Comparison of ENCODE assay signal across 8 cellular contexts in the genomic region with DNA sequence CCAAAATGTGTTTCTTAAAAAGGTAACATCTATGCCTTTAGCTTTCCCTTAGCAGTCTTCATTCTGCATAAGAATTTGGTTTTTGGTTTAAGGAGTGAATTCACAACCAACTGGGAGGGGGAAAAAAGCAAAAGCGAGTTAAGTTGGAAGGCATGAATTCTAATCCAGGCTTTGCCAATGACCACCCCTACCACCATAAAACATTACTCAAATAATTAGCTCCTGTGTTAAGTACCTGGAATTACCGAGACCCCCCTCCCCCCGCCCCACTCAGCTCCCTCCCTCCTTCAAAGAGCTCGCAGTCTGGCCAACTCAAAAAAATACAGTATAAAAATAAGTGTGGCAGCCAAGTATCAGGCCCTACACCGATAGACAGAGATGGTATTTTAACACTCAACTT. TPM values are rescaled to one million over a fixed set of nuclear protein-coding genes. Genes with fewer than 3 reads are reported as not detected.
DNase-seq lines count a peak whose midpoint lies in the region; ATAC-seq and TF ChIP-seq lines count a peak whose summit lies in the region.

No MANE protein-coding gene starts in this region.

- H2AFZ ChIP-seq in fibroblast of lung (ENCODE audit: low read length): no peak overlapping the region

- H3K79me2 ChIP-seq in fibroblast of lung (ENCODE audit: control insufficient read depth, insufficient read depth, low read length): peaks cover 77% of the 10 kb centered on the region

- H3K36me3 ChIP-seq in SK-N-MC (ENCODE audit: insufficient read depth, low read length) (peaks cover 25% of the 10 kb centered on the region), fibroblast of lung (ENCODE audit: control insufficient read depth, insufficient read depth, low read length) (peaks cover 3% of the 10 kb centered on the region)

- H3K4me2 ChIP-seq in fibroblast of lung (ENCODE audit: extremely low read depth, insufficient read depth, low read length): peak overlapping the region; percentile 96

- peaks cover 2% of the 10 kb centered on the region for H4K20me1 ChIP-seq in fibroblast of lung (ENCODE audit: control insufficient read depth, extremely low read depth, insufficient read depth, low read length)

- TF ChIP-seq CTCF in GM12875 (IDR thresholded peaks at IDR 0.05; ENCODE audit: borderline replicate concordance, insufficient read depth, low read depth, low read length) (no peak), fibroblast of lung (conservative IDR thresholded peaks at IDR 0.05 in 1 of 2, IDR thresholded peaks at IDR 0.05 in 1 of 2; ENCODE audit: low read depth in 1 of 2, low read length in 2 of 2) (no peak), retinal pigment epithelial cell (conservative IDR thresholded peaks at IDR 0.05; ENCODE audit: low read depth, low read length) (no peak)

- peak overlapping the region; percentile 98 for H3K4me3 ChIP-seq in GM12875 (ENCODE audit: low read depth, low read length)
- H3K4me3 ChIP-seq in SK-N-MC: peak overlapping the region; percentile 99
- H3K4me3 ChIP-seq in fibroblast of lung (replicated peaks in 1 of 4; ENCODE audit: control extremely low read depth in 1 of 4, insufficient read depth in 1 of 4, low read depth in 3 of 4, low read length in 4 of 4): peak overlapping the region; percentile 73 to 93 (median 84)
- peak overlapping the region; percentile 97 for H3K4me3 ChIP-seq in retinal pigment epithelial cell (ENCODE audit: low read length)

- H3K4me1 ChIP-seq in fibroblast of lung (ENCODE audit: control insufficient read depth, extremely low read depth, insufficient read depth, low read length): peaks cover 7% of the 10 kb centered on the region

- H3K27ac ChIP-seq in SK-N-MC: peak overlapping the region; percentile 97
- H3K27ac ChIP-seq in fibroblast of lung (ENCODE audit: insufficient read depth, low read length): peak overlapping the region; percentile 97

- H3K9ac ChIP-seq in SK-N-MC (ENCODE audit: insufficient read length): peak overlapping the region; percentile 96
- peak overlapping the region; percentile 89 for H3K9ac ChIP-seq in fibroblast of lung (ENCODE audit: insufficient read depth, low read length)

- intact Hi-C loops in sciatic nerve (cut with DNase I): no loop called here

- ATAC-seq in sciatic nerve: no peak
- no peak for ATAC-seq in GM21576 (IDR thresholded peaks at IDR 0.05; ENCODE audit: unreplicated experiment)
- ATAC-seq in HG03342 (IDR thresholded peaks at IDR 0.05; ENCODE audit: unreplicated experiment): no peak

- no peak for DNase-seq in SK-N-MC (ENCODE audit: low read depth, low spot score)
- DNase-seq in fibroblast of lung (ENCODE audit: low read depth in 2 of 2): no peak
- no peak for DNase-seq in retinal pigment epithelial cell (ENCODE audit: low read depth)
- DNase-seq in sciatic nerve (ENCODE audit: low spot score): no peak
- DNase-seq in NCI-H2081 treated with DMSO at 0.1 percent for 48 hours (lab: John Stamatoyannopoulos, UW): no peak

- H3K9me3 ChIP-seq in SK-N-MC (ENCODE audit: low read depth, low read length): no peaks in the 10 kb centered on the region
- no peaks in the 10 kb centered on the region for H3K9me3 ChIP-seq in fibroblast of lung (ENCODE audit: control insufficient read depth, insufficient read depth, low read depth, low read length)

- no peaks in the 10 kb centered on the region for H3K27me3 ChIP-seq in fibroblast of lung (ENCODE audit: control insufficient read depth, insufficient read depth, low read length)

RNA-seq across cellular contexts. Expression of a gene that starts 0.5 kb away (rescaled TPM):
- total RNA-seq in fibroblast of lung: 37.2 and 38.8 TPM in 2 replicates
- 93.0 and 117 TPM in 2 replicates for polyA plus RNA-seq in fibroblast of lung
- polyA plus RNA-seq in fibroblast of lung (2012): 53.8 and 64.3 TPM in 2 replicates
- 4.7 and 5.8 TPM in 2 replicates for polyA minus RNA-seq in fibroblast of lung (ENCODE audit: low replicate concordance)
- 44.6 TPM for total RNA-seq in sciatic nerve

RNA-seq across cellular contexts. Expression of a gene that starts 0.9 kb away (rescaled TPM):
- 86.7 and 87.8 TPM in 2 replicates for total RNA-seq in fibroblast of lung
- 130 and 165 TPM in 2 replicates for polyA plus RNA-seq in fibroblast of lung
- polyA plus RNA-seq in fibroblast of lung (2012): 103 and 124 TPM in 2 replicates
- polyA minus RNA-seq in fibroblast of lung (ENCODE audit: low replicate concordance): 1.2 and 3.4 TPM in 2 replicates
- 106 TPM for total RNA-seq in sciatic nerve

RNA-seq across cellular contexts. Expression of a gene that starts 24.4 kb away (rescaled TPM):
- total RNA-seq in fibroblast of lung (4.6 and 6.9 TPM in 2 replicates), sciatic nerve (72.8 TPM)
- 0.85 and 2.2 TPM in 2 replicates for polyA plus RNA-seq in fibroblast of lung
- polyA plus RNA-seq in fibroblast of lung (2012): 0.82 and 2.1 TPM in 2 replicates
- polyA minus RNA-seq in fibroblast of lung (ENCODE audit: low replicate concordance): 0.75 and 1.6 TPM in 2 replicates
